In genomic region chr3:52531636-52532516, GRCh38 we compare ENCODE assay signal across 1 cellular context.
A peak's percentile ranks its signal among the peaks of the same experiment; 100 is the strongest.
TF ChIP-seq lines count a peak whose summit lies in the region.

No MANE protein-coding gene starts in this region.

TF ChIP-seq in HepG2, 621 proteins besides CTCF, POLR2A, EP300 and RAD21:
- TF ChIP-seq ASH2L (IDR thresholded peaks at IDR 0.05; ENCODE audit: insufficient read length, low read depth, low read length) = peak; percentile 17
- 0 out of 2 replicates have a peak, but pooled peaks have one; percentile 40 for TF ChIP-seq ZNF709 (CRISPR knock-in tag; IDR thresholded peaks at IDR 0.05)
- TF ChIP-seq TMF1 (CRISPR knock-in tag; IDR thresholded peaks at IDR 0.05; ENCODE audit: low read depth) = no peak
- TF ChIP-seq, protein P1, sequence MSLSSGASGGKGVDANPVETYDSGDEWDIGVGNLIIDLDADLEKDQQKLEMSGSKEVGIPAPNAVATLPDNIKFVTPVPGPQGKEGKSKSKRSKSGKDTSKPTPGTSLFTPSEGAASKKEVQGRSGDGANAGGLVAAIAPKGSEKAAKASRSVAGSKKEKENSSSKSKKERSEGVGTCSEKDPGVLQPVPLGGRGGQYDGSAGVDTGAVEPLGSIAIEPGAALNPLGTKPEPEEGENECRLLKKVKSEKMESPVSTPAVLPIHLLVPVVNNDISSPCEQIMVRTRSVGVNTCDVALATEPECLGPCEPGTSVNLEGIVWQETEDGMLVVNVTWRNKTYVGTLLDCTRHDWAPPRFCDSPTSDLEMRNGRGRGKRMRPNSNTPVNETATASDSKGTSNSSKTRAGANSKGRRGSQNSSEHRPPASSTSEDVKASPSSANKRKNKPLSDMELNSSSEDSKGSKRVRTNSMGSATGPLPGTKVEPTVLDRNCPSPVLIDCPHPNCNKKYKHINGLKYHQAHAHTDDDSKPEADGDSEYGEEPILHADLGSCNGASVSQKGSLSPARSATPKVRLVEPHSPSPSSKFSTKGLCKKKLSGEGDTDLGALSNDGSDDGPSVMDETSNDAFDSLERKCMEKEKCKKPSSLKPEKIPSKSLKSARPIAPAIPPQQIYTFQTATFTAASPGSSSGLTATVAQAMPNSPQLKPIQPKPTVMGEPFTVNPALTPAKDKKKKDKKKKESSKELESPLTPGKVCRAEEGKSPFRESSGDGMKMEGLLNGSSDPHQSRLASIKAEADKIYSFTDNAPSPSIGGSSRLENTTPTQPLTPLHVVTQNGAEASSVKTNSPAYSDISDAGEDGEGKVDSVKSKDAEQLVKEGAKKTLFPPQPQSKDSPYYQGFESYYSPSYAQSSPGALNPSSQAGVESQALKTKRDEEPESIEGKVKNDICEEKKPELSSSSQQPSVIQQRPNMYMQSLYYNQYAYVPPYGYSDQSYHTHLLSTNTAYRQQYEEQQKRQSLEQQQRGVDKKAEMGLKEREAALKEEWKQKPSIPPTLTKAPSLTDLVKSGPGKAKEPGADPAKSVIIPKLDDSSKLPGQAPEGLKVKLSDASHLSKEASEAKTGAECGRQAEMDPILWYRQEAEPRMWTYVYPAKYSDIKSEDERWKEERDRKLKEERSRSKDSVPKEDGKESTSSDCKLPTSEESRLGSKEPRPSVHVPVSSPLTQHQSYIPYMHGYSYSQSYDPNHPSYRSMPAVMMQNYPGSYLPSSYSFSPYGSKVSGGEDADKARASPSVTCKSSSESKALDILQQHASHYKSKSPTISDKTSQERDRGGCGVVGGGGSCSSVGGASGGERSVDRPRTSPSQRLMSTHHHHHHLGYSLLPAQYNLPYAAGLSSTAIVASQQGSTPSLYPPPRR (CRISPR knock-in tag; IDR thresholded peaks at IDR 0.05; ENCODE audit: borderline replicate concordance) = 0 out of 2 replicates have a peak, but pooled peaks have one; percentile 23
- TF ChIP-seq, protein P2, sequence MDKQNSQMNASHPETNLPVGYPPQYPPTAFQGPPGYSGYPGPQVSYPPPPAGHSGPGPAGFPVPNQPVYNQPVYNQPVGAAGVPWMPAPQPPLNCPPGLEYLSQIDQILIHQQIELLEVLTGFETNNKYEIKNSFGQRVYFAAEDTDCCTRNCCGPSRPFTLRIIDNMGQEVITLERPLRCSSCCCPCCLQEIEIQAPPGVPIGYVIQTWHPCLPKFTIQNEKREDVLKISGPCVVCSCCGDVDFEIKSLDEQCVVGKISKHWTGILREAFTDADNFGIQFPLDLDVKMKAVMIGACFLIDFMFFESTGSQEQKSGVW (CRISPR knock-in tag; IDR thresholded peaks at IDR 0.05; ENCODE audit: borderline replicate concordance) = no peak
- TF ChIP-seq JUND (CRISPR knock-in tag; IDR thresholded peaks at IDR 0.05) = 0 out of 2 replicates have a peak, but pooled peaks have one; percentile 15
- TF ChIP-seq, protein P3, sequence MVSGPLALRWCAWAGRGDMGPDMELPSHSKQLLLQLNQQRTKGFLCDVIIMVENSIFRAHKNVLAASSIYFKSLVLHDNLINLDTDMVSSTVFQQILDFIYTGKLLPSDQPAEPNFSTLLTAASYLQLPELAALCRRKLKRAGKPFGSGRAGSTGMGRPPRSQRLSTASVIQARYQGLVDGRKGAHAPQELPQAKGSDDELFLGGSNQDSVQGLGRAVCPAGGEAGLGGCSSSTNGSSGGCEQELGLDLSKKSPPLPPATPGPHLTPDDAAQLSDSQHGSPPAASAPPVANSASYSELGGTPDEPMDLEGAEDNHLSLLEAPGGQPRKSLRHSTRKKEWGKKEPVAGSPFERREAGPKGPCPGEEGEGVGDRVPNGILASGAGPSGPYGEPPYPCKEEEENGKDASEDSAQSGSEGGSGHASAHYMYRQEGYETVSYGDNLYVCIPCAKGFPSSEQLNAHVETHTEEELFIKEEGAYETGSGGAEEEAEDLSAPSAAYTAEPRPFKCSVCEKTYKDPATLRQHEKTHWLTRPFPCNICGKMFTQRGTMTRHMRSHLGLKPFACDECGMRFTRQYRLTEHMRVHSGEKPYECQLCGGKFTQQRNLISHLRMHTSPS (CRISPR knock-in tag; IDR thresholded peaks at IDR 0.05; ENCODE audit: low read depth) = no peak
- peak; percentile 41; the same call in 1 of the 2 replicates for TF ChIP-seq ZNF263 (CRISPR knock-in tag; IDR thresholded peaks at IDR 0.05)
- 0 out of 2 replicates have a peak, but pooled peaks have one; percentile 2 for TF ChIP-seq ZC3H13 (CRISPR knock-in tag; IDR thresholded peaks at IDR 0.05)
- TF ChIP-seq ZNF407 (CRISPR knock-in tag; IDR thresholded peaks at IDR 0.05; ENCODE audit: not compliant biosample characterization) = no peak
- TF ChIP-seq TCF12 (IDR thresholded peaks at IDR 0.05) = no peak
- TF ChIP-seq TCF12 (CRISPR knock-in tag; IDR thresholded peaks at IDR 0.05) = no peak
- TF ChIP-seq MBD4 (IDR thresholded peaks at IDR 0.05; ENCODE audit: borderline replicate concordance, low read length) = no peak
- TF ChIP-seq PCBP2 (optimal IDR thresholded peaks at IDR 0.05; ENCODE audit: low read depth, low read length, poor library complexity, severe bottlenecking) = no peak
- TF ChIP-seq SALL1 (CRISPR knock-in tag; IDR thresholded peaks at IDR 0.05) = peak; percentile 17; the same call in 1 of the 2 replicates
- peak; percentile 4; the same call in 1 of the 2 replicates for TF ChIP-seq HDAC1 (CRISPR knock-in tag; IDR thresholded peaks at IDR 0.05)
- peak; percentile 7 for TF ChIP-seq RBM39 (IDR thresholded peaks at IDR 0.05; ENCODE audit: low read depth, low read length, poor library complexity, severe bottlenecking)
- peak; percentile 29; the same call in 1 of the 2 replicates for TF ChIP-seq POLR2G (IDR thresholded peaks at IDR 0.05; ENCODE audit: low read depth, low read length)
- no peak for TF ChIP-seq MLLT10 (CRISPR knock-in tag; IDR thresholded peaks at IDR 0.05)
- TF ChIP-seq SSRP1 (CRISPR knock-in tag; IDR thresholded peaks at IDR 0.05) = no peak
- no peak for TF ChIP-seq ZNF138 (CRISPR knock-in tag; IDR thresholded peaks at IDR 0.05; ENCODE audit: low read depth)
- peak; percentile 9; the same call in 1 of the 2 replicates for TF ChIP-seq IRF2 (CRISPR knock-in tag; IDR thresholded peaks at IDR 0.05)
- peak; percentile 29 for TF ChIP-seq RBM22 (optimal IDR thresholded peaks at IDR 0.05; ENCODE audit: low read length)
TF ChIP-seq in HepG2: peak in this region for 12.
